ENCODE assay signal across 24 cellular contexts in the genomic region with DNA sequence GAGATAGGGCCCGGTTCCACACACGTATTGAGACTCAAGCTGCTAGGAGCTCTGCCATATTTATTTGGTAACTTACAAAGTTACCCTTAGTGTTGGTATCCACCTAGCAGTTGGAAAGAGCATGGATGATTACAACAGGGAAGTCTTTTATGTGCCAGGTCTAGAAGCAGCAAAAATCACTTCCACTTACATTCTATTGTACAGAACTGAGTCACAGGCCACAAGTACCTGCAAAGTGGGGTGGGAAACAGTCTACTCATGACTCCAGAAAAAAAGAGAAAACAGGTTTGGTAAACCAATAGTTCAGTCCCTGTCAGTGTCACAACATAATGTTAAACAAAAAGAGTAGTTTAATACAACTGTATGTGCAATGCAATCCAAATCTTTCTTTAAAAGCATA.
"Had no signal": no experiment of that assay in that cellular context is flagged by ENCODE, and none has a peak within 500 bp of the region (broad histone marks: within the 10 kb centered on the region; RNA-seq: fewer than 3 reads in every experiment).

No MANE protein-coding gene starts in this region.

- DNase-seq: colonic mucosa; effector CD8-positive, alpha-beta T cell; endodermal cell; erythroblast; gastrocnemius medialis; head of caudate nucleus; kidney; left cardiac atrium; left ventricle myocardium superior; lower lobe of right lung; natural killer cell; occipital lobe; pancreas; right lobe of liver; small intestine; stimulated activated CD4-positive, alpha-beta T cell treated with anti-CD3 and anti-CD28 coated beads, Interleukin-15, amount 100 ng/mL, for 24 hours; stimulated activated CD4-positive, alpha-beta T cell treated with anti-CD3 and anti-CD28 coated beads, Interleukin-2, amount 100 ng/mL, for 48 hours; stimulated activated naive B cell treated with anti-CD40 and anti-IgM and Interleukin-4, amounts not matched to agents 10 μg/mL and 1 μg/mL and 100 μg/mL, for 72 hours; upper lobe of left lung had no signal

- H3K4me1 ChIP-seq: colonic mucosa, gastrocnemius medialis, lower lobe of right lung, pancreas, right lobe of liver, upper lobe of left lung had no signal

- H3K27ac Mint-ChIP-seq: dendritic cell treated with granulocyte-macrophage colony-stimulating factor and Interleukin-4, amounts not matched to agents 40 ng/mL and 50 ng/mL, for 4 days; endodermal cell; memory B cell; natural killer cell; stimulated activated naive B cell treated with anti-CD40 and anti-IgM and Interleukin-4, amounts not matched to agents 10 μg/mL and 1 μg/mL and 100 μg/mL, for 72 hours; stimulated activated naive CD8-positive, alpha-beta T cell treated with anti-CD3 and anti-CD28 coated beads, Interleukin-15, Interleukin-2, amounts not matched to agents 100 ng/mL and 50 ng/mL, for 24 hours had no signal

- H3K4me3 ChIP-seq: colonic mucosa, gastrocnemius medialis, lower lobe of right lung, pancreas, right lobe of liver, thoracic aorta, tibial nerve, upper lobe of left lung had no signal

- ATAC-seq: gastrocnemius medialis; left cardiac atrium; left ventricle myocardium superior; lower lobe of right lung; natural killer cell; pancreas; right lobe of liver; stimulated activated naive B cell treated with anti-CD40 and anti-IgM and Interleukin-4, amounts not matched to agents 10 μg/mL and 1 μg/mL and 100 μg/mL, for 72 hours had no signal

- H3K36me3 ChIP-seq: colonic mucosa, gastrocnemius medialis, lower lobe of right lung, pancreas, right lobe of liver, thoracic aorta, tibial nerve, upper lobe of left lung had no signal

- FAIRE-seq: kidney, pancreas, small intestine had no signal

- H3K9me3 Mint-ChIP-seq: memory B cell; natural killer cell; stimulated activated naive B cell treated with anti-CD40 and anti-IgM and Interleukin-4, amounts not matched to agents 10 μg/mL and 1 μg/mL and 100 μg/mL, for 72 hours had no signal

- H3K27me3 Mint-ChIP-seq: dendritic cell treated with granulocyte-macrophage colony-stimulating factor and Interleukin-4, amounts not matched to agents 40 ng/mL and 50 ng/mL, for 4 days had no signal

- H3K9me3 ChIP-seq: colonic mucosa, gastrocnemius medialis, lower lobe of right lung, pancreas, right lobe of liver, thoracic aorta, tibial nerve, upper lobe of left lung had no signal

- H3K4me3 Mint-ChIP-seq: dendritic cell treated with granulocyte-macrophage colony-stimulating factor and Interleukin-4, amounts not matched to agents 40 ng/mL and 50 ng/mL, for 4 days; endodermal cell; memory B cell; natural killer cell; stimulated activated naive B cell treated with anti-CD40 and anti-IgM and Interleukin-4, amounts not matched to agents 10 μg/mL and 1 μg/mL and 100 μg/mL, for 72 hours; stimulated activated naive CD8-positive, alpha-beta T cell treated with anti-CD3 and anti-CD28 coated beads, Interleukin-15, Interleukin-2, amounts not matched to agents 100 ng/mL and 50 ng/mL, for 24 hours had no signal

- H3K36me3 Mint-ChIP-seq: memory B cell; natural killer cell; stimulated activated naive B cell treated with anti-CD40 and anti-IgM and Interleukin-4, amounts not matched to agents 10 μg/mL and 1 μg/mL and 100 μg/mL, for 72 hours had no signal

- H3K27ac ChIP-seq: colonic mucosa, gastrocnemius medialis, lower lobe of right lung, pancreas, right lobe of liver, thoracic aorta, tibial nerve, upper lobe of left lung had no signal

- H3K27me3 ChIP-seq: colonic mucosa, gastrocnemius medialis, pancreas, right lobe of liver, tibial nerve, upper lobe of left lung had no signal

- H3K4me1 Mint-ChIP-seq: endodermal cell; memory B cell; natural killer cell; stimulated activated naive B cell treated with anti-CD40 and anti-IgM and Interleukin-4, amounts not matched to agents 10 μg/mL and 1 μg/mL and 100 μg/mL, for 72 hours had no signal
